ENCODE assay signal across 12 cellular contexts in the genomic region with DNA sequence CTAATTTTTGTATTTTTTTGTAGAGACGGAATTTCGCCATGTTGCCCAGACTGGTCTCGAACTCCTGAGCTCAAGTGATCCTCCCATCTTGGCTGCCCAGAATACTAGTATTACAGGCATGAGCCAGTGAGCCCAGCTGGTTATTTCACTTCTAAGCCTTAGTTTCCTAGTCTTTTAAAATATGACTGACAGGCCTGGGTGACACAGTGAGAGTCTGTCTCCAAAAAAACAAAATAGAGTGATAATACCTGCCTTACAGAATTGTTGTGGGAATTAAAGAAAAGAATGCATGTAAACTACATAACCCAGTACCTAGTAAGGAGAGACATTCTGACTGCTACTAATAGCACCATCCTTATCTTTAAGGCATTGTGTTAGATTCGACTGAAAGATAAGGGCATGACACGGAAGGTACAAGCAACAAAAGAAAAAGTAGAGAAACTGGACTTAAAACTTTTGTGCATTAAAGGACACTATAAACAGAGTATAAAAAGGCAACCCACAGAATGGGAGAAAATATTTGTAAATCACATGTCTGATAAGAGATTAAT. TPM values are rescaled to one million over a fixed set of nuclear protein-coding genes. Genes with fewer than 3 reads are reported as not detected.
A peak's percentile ranks its signal among the peaks of the same experiment; 100 is the strongest.
DNase-seq lines count a peak whose midpoint lies in the region; ATAC-seq and TF ChIP-seq lines count a peak whose summit lies in the region.
"Had no signal": no experiment of that assay in that cellular context is flagged by ENCODE, and none has a peak within 500 bp of the region (broad histone marks: within the 10 kb centered on the region; RNA-seq: fewer than 3 reads in every experiment).

No MANE protein-coding gene starts in this region.

- H3K4me3 ChIP-seq in ascending aorta (no peak overlapping the region), mucosa of rectum (ENCODE audit: low read length in 2 of 2) (no peak overlapping the region), upper lobe of right lung (no peak overlapping the region)

- H3K27me3 Mint-ChIP-seq in activated naive CD4-positive, alpha-beta T cell treated with anti-CD3 and anti-CD28 coated beads, Interleukin-2, amount 50 U/mL, for 24 hours = no peaks in the 10 kb centered on the region
- H3K27me3 Mint-ChIP-seq: dendritic cell treated with granulocyte-macrophage colony-stimulating factor and Interleukin-4, amounts not matched to agents 40 ng/mL and 50 ng/mL, for 4 days had no signal

- intact Hi-C loops in ascending aorta (cut with DNase I) (no loop called here), upper lobe of right lung (cut with DNase I) (no loop called here)

- peak overlapping the region; percentile 99 for H3K27ac Mint-ChIP-seq in activated naive CD4-positive, alpha-beta T cell treated with anti-CD3 and anti-CD28 coated beads, Interleukin-2, amount 50 U/mL, for 24 hours

- H3K36me3 Mint-ChIP-seq in activated naive CD4-positive, alpha-beta T cell treated with anti-CD3 and anti-CD28 coated beads, Interleukin-2, amount 50 U/mL, for 24 hours = peaks cover 5% of the 10 kb centered on the region

- peak overlapping the region; percentile 77 to 81 for H3K27ac ChIP-seq in ascending aorta
- peak overlapping the region; percentile 17 to 93 for H3K27ac ChIP-seq in mucosa of rectum (ENCODE audit: low read depth in 2 of 2, low read length in 2 of 2)
- peak overlapping the region; percentile 45 for H3K27ac ChIP-seq in upper lobe of right lung

- H3K9me3 ChIP-seq in ascending aorta (no peaks in the 10 kb centered on the region), mucosa of rectum (ENCODE audit: control insufficient read depth in 2 of 2, low read length in 2 of 2) (no peaks in the 10 kb centered on the region), upper lobe of right lung (no peaks in the 10 kb centered on the region)

- TF ChIP-seq CTCF in ascending aorta (IDR thresholded peaks at IDR 0.05) (no peak), upper lobe of right lung (IDR thresholded peaks at IDR 0.05) (no peak)

- no peak for ATAC-seq in upper lobe of right lung
- ATAC-seq in GM21381 (IDR thresholded peaks at IDR 0.05; ENCODE audit: unreplicated experiment) = no peak

- H3K4me1 ChIP-seq in ascending aorta (peaks cover 0 to 30% of the 10 kb centered on the region in 2 donors), mucosa of rectum (ENCODE audit: control insufficient read depth in 2 of 2, insufficient read depth in 2 of 2, low read length in 2 of 2) (peaks cover 27 to 46% of the 10 kb centered on the region in 2 donors), upper lobe of right lung (peaks cover 38% of the 10 kb centered on the region)

- H3K9ac ChIP-seq in mucosa of rectum (ENCODE audit: low read depth in 1 of 2, low read length in 2 of 2) = peak overlapping the region in 1 of 2 donors; percentile 1

- no peak for DNase-seq in activated naive CD4-positive, alpha-beta T cell (lab: John Stamatoyannopoulos, UW)
- no peak for DNase-seq in ascending aorta (ENCODE audit: low spot score in 2 of 2)
- no peak for DNase-seq in upper lobe of right lung
- DNase-seq in NCI-H2107 (lab: John Stamatoyannopoulos, UW) = no peak
- DNase-seq in midbrain (lab: John Stamatoyannopoulos, UW) = no peak
- DNase-seq: AML-193, NCI-H1105, NCI-H82 had no signal

- H3K4me1 Mint-ChIP-seq in activated naive CD4-positive, alpha-beta T cell treated with anti-CD3 and anti-CD28 coated beads, Interleukin-2, amount 50 U/mL, for 24 hours = peaks cover 78% of the 10 kb centered on the region

- H3K36me3 ChIP-seq in ascending aorta (peaks cover 0 to 3% of the 10 kb centered on the region in 2 donors), mucosa of rectum (ENCODE audit: control insufficient read depth in 2 of 2, insufficient read depth in 2 of 2, low read length in 2 of 2) (no peaks in the 10 kb centered on the region), upper lobe of right lung (no peaks in the 10 kb centered on the region)

- peak overlapping the region; percentile 81 for H3K4me3 Mint-ChIP-seq in activated naive CD4-positive, alpha-beta T cell treated with anti-CD3 and anti-CD28 coated beads, Interleukin-2, amount 50 U/mL, for 24 hours

- H3K9me3 Mint-ChIP-seq in activated naive CD4-positive, alpha-beta T cell treated with anti-CD3 and anti-CD28 coated beads, Interleukin-2, amount 50 U/mL, for 24 hours = no peaks in the 10 kb centered on the region
- H3K9me3 Mint-ChIP-seq: dendritic cell treated with granulocyte-macrophage colony-stimulating factor and Interleukin-4, amounts not matched to agents 40 ng/mL and 50 ng/mL, for 4 days had no signal

- H3K27me3 ChIP-seq in ascending aorta = no peaks in the 10 kb centered on the region
- H3K27me3 ChIP-seq in mucosa of rectum (ENCODE audit: control insufficient read depth in 2 of 2, insufficient read depth in 2 of 2, low read length in 2 of 2) = no peaks in the 10 kb centered on the region
- no peaks in the 10 kb centered on the region for H3K27me3 ChIP-seq in upper lobe of right lung

RNA-seq across cellular contexts. Expression of a gene that starts 11.6 kb away (rescaled TPM):
- total RNA-seq in ascending aorta = 39.0 TPM
- total RNA-seq in upper lobe of right lung = 76.7 TPM

RNA-seq across cellular contexts. Expression of a gene that starts 12.1 kb away (rescaled TPM):
- total RNA-seq in ascending aorta (7.2 TPM), upper lobe of right lung (3.3 TPM)
